ENCODE assay signal across 8 cellular contexts in genomic region chr20:48823960-48824497, GRCh38. TPM values are rescaled to one million over a fixed set of nuclear protein-coding genes. Genes with fewer than 3 reads are reported as not detected.
DNase-seq lines count a peak whose midpoint lies in the region; ATAC-seq, FAIRE-seq and TF ChIP-seq lines count a peak whose summit lies in the region.

No MANE protein-coding gene starts in this region.

- peak; percentile 90 for FAIRE-seq in GM12892 (lab: Jason Lieb, UNC)

- peak; percentile 84 for ATAC-seq in stimulated activated naive CD8-positive, alpha-beta T cell treated with anti-CD3 and anti-CD28 coated beads, Interleukin-15, Interleukin-2, amounts not matched to agents 100 U/mL and 50 U/mL, for 24 hours
- ATAC-seq in GM18502 (IDR thresholded peaks at IDR 0.05; ENCODE audit: poor library complexity, unreplicated experiment): no peak

- DNase-seq in GM12892 (ENCODE audit: insufficient read length) (peak; percentile 50), MV-4-11 (lab: John Stamatoyannopoulos, UW) (peak; percentile 58), kidney tubule cell (ENCODE audit: low spot score) (peak; percentile 47), NCI-H1092 treated with DMSO at 0.1 percent for 48 hours (lab: John Stamatoyannopoulos, UW) (no peak), cerebellar cortex (ENCODE audit: low spot score) (no peak)
- peak; percentile 86 for DNase-seq in activated effector memory CD4-positive, alpha-beta T cell treated with anti-CD3 and anti-CD28 coated beads, Interleukin-2, amount 50 U/mL, for 16 hours
- peak; percentile 72 for DNase-seq in stimulated activated naive CD8-positive, alpha-beta T cell treated with anti-CD3 and anti-CD28 coated beads, Interleukin-15, Interleukin-2, amounts not matched to agents 100 U/mL and 50 U/mL, for 24 hours

- TF ChIP-seq POLR2A in GM12892 (IDR thresholded peaks at IDR 0.05; ENCODE audit: low read depth, low read length): no peak; the same call in 1 of the 2 replicates

RNA-seq across cellular contexts. Expression of gene PREX1, which starts 3.8 kb away (rescaled TPM):
- 46.2 TPM for polyA plus RNA-seq in GM12892 (2012; ENCODE audit: missing spikeins)

Comparison
In these comparisons a context has a peak if more than half of its experiments do, and no peak if none do; other contexts are left out.
1. DNase-seq: peak in GM12892 (single experiment), MV-4-11 (single experiment), activated effector memory CD4-positive, alpha-beta T cell treated with anti-CD3 and anti-CD28 coated beads, Interleukin-2, amount 50 U/mL, for 16 hours (single experiment), kidney tubule cell (single experiment) and stimulated activated naive CD8-positive, alpha-beta T cell treated with anti-CD3 and anti-CD28 coated beads, Interleukin-15, Interleukin-2, amounts not matched to agents 100 U/mL and 50 U/mL, for 24 hours (single experiment); none in NCI-H1092 treated with DMSO at 0.1 percent for 48 hours (single experiment) and cerebellar cortex (single experiment).